ENCODE assay signal across 8 cellular contexts in the genomic region with DNA sequence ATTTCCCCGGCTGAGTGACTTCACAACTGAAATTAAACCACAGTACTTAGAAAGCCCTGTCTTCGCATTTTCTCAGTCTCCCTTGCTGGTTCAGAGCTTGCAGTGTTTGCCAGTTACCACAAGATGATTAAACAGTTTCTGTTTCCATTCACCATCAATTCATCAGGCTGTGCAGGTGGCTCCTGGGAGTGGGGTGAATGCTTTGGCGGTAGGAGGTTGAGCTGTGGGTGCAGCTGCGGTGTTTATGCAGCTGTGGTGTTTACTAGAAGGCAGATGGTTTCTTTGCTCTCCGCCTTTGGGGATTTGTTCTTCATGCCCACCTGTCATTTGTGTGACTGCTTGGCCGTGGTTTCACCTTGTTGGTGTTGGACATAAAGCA. TPM values are rescaled to one million over a fixed set of nuclear protein-coding genes. Genes with fewer than 3 reads are reported as not detected.
DNase-seq lines count a peak whose midpoint lies in the region; ATAC-seq, FAIRE-seq and TF ChIP-seq lines count a peak whose summit lies in the region.

No MANE protein-coding gene starts in this region.

- H3K9ac ChIP-seq in astrocyte (ENCODE audit: low read length): no peak overlapping the region

- no peaks in the 10 kb centered on the region for H3K36me3 ChIP-seq in astrocyte (ENCODE audit: insufficient read depth, low read length)

- no peak overlapping the region for H2AFZ ChIP-seq in astrocyte (ENCODE audit: low read depth, low read length)

- H3K27ac Mint-ChIP-seq in astrocyte (ENCODE audit: unreplicated experiment): no peak overlapping the region

- TF ChIP-seq CTCF in astrocyte (IDR thresholded peaks at IDR 0.05; ENCODE audit: insufficient read depth, low read depth, low read length): no peak

- no peak overlapping the region for H3K27ac ChIP-seq in astrocyte (ENCODE audit: low read depth, low read length)

- DNase-seq in A172 (ENCODE audit: low spot score) (peak; percentile 72), OCI-M1 (lab: John Stamatoyannopoulos, UW) (peak; percentile 61), astrocyte (ENCODE audit: low read depth) (peak; percentile 81), mucosa of gallbladder (ENCODE audit: low spot score) (no peak), GOT3 (lab: John Stamatoyannopoulos, UW) (no peak)
- peak; percentile 79 for DNase-seq in stimulated activated CD8-positive, alpha-beta memory T cell treated with anti-CD3 and anti-CD28 coated beads, Interleukin-4, amount 100 ng/mL, for 48 hours

- no peak overlapping the region for H3K4me2 ChIP-seq in astrocyte (ENCODE audit: low read length)

- peaks cover 48% of the 10 kb centered on the region for H3K27me3 ChIP-seq in astrocyte (ENCODE audit: insufficient read depth, low read length)

- peaks cover 3% of the 10 kb centered on the region for H3K9me3 Mint-ChIP-seq in astrocyte (ENCODE audit: unreplicated experiment)

- H3K9me3 ChIP-seq in astrocyte (ENCODE audit: insufficient read depth, low read depth, low read length): no peaks in the 10 kb centered on the region

- H3K27me3 Mint-ChIP-seq in astrocyte (ENCODE audit: low read depth, unreplicated experiment): peaks cover 43% of the 10 kb centered on the region

- peak; percentile 97 for ATAC-seq in GM19328 (IDR thresholded peaks at IDR 0.05; ENCODE audit: unreplicated experiment)
- ATAC-seq in HG03378 (IDR thresholded peaks at IDR 0.05; ENCODE audit: unreplicated experiment): peak; percentile 98

- H3K36me3 Mint-ChIP-seq in astrocyte (ENCODE audit: low read depth, unreplicated experiment): no peaks in the 10 kb centered on the region

- no peak overlapping the region for H3K4me3 Mint-ChIP-seq in astrocyte (ENCODE audit: unreplicated experiment)

- no peak overlapping the region for H3K4me3 ChIP-seq in astrocyte (ENCODE audit: insufficient read depth, low read depth, low read length)

- H3K4me1 ChIP-seq in astrocyte (ENCODE audit: insufficient read depth, low read length): no peaks in the 10 kb centered on the region

- H4K20me1 ChIP-seq in astrocyte (ENCODE audit: insufficient read depth, low read length): no peaks in the 10 kb centered on the region

- no peak for FAIRE-seq in astrocyte (lab: Jason Lieb, UNC)

- no peaks in the 10 kb centered on the region for H3K79me2 ChIP-seq in astrocyte (ENCODE audit: insufficient read depth, low read length)

- peaks cover 12% of the 10 kb centered on the region for H3K4me1 Mint-ChIP-seq in astrocyte (ENCODE audit: low read depth, unreplicated experiment)

RNA-seq across cellular contexts. Expression of a gene that starts 16.1 kb away (rescaled TPM):
- total RNA-seq in A172 (2014; rRNA removed; shearing (Covaris generic)): not detected in 2 replicates
- total RNA-seq in astrocyte: 0.12 and 0.23 TPM in 2 replicates
- not detected for total RNA-seq in mucosa of gallbladder

Comparison
In these comparisons a context has a peak if more than half of its experiments do, and no peak if none do; other contexts are left out.
1. DNase-seq: peak in A172 (single experiment), OCI-M1 (single experiment), astrocyte (single experiment) and stimulated activated CD8-positive, alpha-beta memory T cell treated with anti-CD3 and anti-CD28 coated beads, Interleukin-4, amount 100 ng/mL, for 48 hours (single experiment); none in mucosa of gallbladder (single experiment) and GOT3 (single experiment).